ENCODE assay signal across 1 cellular context in the genomic region with DNA sequence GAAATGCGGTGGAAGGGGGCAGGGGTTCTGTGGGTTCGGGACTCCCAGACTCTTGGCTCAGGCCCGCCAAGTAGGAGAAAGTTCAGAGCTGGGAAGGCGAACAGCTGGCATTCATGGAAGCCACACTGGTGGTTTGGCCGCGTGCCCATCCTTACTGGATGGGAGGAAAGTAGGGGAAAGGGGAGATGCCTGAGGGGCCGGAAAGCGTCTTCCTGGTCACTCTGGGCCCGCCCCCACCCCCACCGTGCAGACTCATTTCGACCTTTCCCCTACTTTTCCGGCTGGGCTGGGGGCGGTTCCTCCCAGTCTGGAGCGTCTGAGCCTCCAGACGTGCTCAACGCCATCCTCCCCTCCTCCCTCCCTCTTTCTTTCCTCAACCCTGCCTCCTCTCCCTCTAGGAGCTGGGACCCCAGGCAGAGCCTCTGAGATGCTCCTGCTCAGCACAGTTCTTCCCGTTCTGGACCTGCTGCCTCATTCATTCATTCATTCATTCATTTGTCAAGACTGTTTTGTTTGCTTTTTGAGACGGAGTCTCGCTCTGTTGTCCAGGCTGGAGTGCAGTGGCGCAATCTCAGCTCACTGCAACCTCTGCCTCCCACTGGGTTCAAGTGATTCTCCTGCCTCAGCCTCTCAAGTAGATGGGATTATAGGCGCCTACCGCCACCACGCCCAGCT.
TF ChIP-seq lines count a peak whose summit lies in the region.

No MANE protein-coding gene starts in this region.

TF ChIP-seq in HepG2, 621 proteins besides CTCF, POLR2A, EP300 and RAD21 (continued from another document):
- peak; percentile 86 for TF ChIP-seq RXRA (CRISPR knock-in tag; IDR thresholded peaks at IDR 0.05)
- TF ChIP-seq KDM2A (CRISPR knock-in tag; IDR thresholded peaks at IDR 0.05; ENCODE audit: borderline replicate concordance, low read depth): peak; percentile 14; the same call in 1 of the 2 replicates
- peak; percentile 91 for TF ChIP-seq ZNF121 (CRISPR knock-in tag; IDR thresholded peaks at IDR 0.05)
- TF ChIP-seq, protein P1, sequence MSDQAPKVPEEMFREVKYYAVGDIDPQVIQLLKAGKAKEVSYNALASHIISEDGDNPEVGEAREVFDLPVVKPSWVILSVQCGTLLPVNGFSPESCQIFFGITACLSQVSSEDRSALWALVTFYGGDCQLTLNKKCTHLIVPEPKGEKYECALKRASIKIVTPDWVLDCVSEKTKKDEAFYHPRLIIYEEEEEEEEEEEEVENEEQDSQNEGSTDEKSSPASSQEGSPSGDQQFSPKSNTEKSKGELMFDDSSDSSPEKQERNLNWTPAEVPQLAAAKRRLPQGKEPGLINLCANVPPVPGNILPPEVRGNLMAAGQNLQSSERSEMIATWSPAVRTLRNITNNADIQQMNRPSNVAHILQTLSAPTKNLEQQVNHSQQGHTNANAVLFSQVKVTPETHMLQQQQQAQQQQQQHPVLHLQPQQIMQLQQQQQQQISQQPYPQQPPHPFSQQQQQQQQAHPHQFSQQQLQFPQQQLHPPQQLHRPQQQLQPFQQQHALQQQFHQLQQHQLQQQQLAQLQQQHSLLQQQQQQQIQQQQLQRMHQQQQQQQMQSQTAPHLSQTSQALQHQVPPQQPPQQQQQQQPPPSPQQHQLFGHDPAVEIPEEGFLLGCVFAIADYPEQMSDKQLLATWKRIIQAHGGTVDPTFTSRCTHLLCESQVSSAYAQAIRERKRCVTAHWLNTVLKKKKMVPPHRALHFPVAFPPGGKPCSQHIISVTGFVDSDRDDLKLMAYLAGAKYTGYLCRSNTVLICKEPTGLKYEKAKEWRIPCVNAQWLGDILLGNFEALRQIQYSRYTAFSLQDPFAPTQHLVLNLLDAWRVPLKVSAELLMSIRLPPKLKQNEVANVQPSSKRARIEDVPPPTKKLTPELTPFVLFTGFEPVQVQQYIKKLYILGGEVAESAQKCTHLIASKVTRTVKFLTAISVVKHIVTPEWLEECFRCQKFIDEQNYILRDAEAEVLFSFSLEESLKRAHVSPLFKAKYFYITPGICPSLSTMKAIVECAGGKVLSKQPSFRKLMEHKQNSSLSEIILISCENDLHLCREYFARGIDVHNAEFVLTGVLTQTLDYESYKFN (CRISPR knock-in tag; conservative IDR thresholded peaks at IDR 0.05): 0 out of 2 replicates have a peak, but pooled peaks have one; percentile 16
- TF ChIP-seq, protein P2, sequence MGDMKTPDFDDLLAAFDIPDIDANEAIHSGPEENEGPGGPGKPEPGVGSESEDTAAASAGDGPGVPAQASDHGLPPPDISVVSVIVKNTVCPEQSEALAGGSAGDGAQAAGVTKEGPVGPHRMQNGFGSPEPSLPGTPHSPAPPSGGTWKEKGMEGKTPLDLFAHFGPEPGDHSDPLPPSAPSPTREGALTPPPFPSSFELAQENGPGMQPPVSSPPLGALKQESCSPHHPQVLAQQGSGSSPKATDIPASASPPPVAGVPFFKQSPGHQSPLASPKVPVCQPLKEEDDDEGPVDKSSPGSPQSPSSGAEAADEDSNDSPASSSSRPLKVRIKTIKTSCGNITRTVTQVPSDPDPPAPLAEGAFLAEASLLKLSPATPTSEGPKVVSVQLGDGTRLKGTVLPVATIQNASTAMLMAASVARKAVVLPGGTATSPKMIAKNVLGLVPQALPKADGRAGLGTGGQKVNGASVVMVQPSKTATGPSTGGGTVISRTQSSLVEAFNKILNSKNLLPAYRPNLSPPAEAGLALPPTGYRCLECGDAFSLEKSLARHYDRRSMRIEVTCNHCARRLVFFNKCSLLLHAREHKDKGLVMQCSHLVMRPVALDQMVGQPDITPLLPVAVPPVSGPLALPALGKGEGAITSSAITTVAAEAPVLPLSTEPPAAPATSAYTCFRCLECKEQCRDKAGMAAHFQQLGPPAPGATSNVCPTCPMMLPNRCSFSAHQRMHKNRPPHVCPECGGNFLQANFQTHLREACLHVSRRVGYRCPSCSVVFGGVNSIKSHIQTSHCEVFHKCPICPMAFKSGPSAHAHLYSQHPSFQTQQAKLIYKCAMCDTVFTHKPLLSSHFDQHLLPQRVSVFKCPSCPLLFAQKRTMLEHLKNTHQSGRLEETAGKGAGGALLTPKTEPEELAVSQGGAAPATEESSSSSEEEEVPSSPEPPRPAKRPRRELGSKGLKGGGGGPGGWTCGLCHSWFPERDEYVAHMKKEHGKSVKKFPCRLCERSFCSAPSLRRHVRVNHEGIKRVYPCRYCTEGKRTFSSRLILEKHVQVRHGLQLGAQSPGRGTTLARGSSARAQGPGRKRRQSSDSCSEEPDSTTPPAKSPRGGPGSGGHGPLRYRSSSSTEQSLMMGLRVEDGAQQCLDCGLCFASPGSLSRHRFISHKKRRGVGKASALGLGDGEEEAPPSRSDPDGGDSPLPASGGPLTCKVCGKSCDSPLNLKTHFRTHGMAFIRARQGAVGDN (CRISPR knock-in tag; IDR thresholded peaks at IDR 0.05): peak; percentile 46; the same call in 1 of the 2 replicates
TF ChIP-seq in HepG2: peak in this region for 20.
